ENCODE assay signal across 8 cellular contexts in the genomic region with DNA sequence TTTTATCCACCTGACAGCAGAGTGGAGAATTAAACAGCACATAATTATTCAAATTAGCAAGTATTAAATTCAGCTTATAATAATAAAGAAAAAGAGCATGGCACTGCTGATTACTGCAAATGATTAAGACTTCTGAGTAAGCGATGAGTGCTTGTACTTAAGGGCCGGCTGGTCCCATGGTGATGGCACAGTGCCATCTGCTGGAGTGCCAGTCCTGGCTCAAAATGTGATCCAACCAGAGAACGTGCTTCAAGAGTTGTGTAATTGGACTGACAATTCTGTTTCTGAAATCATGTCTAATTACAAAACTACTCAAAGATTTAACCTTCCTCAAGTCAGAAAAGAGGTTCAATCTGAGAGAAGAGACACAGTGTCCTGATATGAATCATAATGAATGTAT.
DNase-seq lines count a peak whose midpoint lies in the region; ATAC-seq and TF ChIP-seq lines count a peak whose summit lies in the region.

No MANE protein-coding gene starts in this region.

- intact Hi-C loops in posterior cingulate gyrus (cut with DNase I) = no loop called here

- no peak for TF ChIP-seq POLR2A in NB4 (IDR thresholded peaks at IDR 0.05; ENCODE audit: extremely low read depth, insufficient read length)

- DNase-seq in NCI-H2227 (lab: John Stamatoyannopoulos, UW; ENCODE audit: unreplicated experiment) (peak; percentile 14), NCI-H2227 treated with DMSO at 0.1 percent for 48 hours (lab: John Stamatoyannopoulos, UW) (no peak), HCEC 1CT (peak; percentile 62), NB4 (ENCODE audit: low read depth) (peak; percentile 62), SK-MEL-5 (ENCODE audit: low read depth, low spot score) (peak; percentile 64), posterior cingulate gyrus (peak in 8 of 10 donors; percentile 19 to 89 (median 38)), GOT3 (lab: John Stamatoyannopoulos, UW) (no peak)

- no peak overlapping the region for H3K4me3 ChIP-seq in NB4 (ENCODE audit: low read depth, low read length)

- peak; percentile 76 for TF ChIP-seq CTCF in NB4 (IDR thresholded peaks at IDR 0.05; ENCODE audit: low read depth, low read length)

- peak; percentile 73 for ATAC-seq in esophagus mucosa

- in situ Hi-C loops in SK-MEL-5 (cut with HindIII; ENCODE audit: low pct_unique_long_range_greater_than_20kb, low sequenced_read_pairs) = no loop called here

Comparison
In these comparisons a context has a peak if more than half of its experiments do, and no peak if none do; other contexts are left out.
1. DNase-seq: peak in NCI-H2227 (single experiment), HCEC 1CT (single experiment), NB4 (single experiment), SK-MEL-5 (single experiment) and posterior cingulate gyrus (8 of 10); none in NCI-H2227 treated with DMSO at 0.1 percent for 48 hours (single experiment) and GOT3 (single experiment).